In the genomic region with DNA sequence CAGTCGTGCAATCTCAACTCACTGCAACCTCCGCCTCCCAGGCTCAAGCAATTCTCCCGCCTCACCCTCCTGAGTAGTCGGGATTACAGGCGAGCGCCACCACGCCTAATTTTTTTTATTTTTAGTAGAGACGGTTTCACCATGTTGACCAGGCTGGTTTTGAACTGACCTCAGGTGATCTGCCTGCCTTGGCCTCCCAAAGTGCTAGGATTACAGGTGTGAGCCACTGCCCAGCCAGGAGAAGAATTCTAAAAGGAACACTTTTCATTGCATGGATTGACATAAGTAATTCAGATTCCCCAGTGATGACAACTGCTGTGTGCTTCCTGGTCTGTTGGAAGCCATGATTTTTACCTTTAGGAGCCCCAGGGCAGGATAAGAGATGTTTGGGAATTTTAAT, we compare ENCODE assay signal across 20 cellular contexts. TPM values are rescaled to one million over a fixed set of nuclear protein-coding genes. Genes with fewer than 3 reads are reported as not detected.
DNase-seq lines count a peak whose midpoint lies in the region; ATAC-seq and TF ChIP-seq lines count a peak whose summit lies in the region.
"Had no signal": no experiment of that assay in that cellular context is flagged by ENCODE, and none has a peak within 500 bp of the region (broad histone marks: within the 10 kb centered on the region; RNA-seq: fewer than 3 reads in every experiment).

No MANE protein-coding gene starts in this region.

- H3K27ac ChIP-seq in HUES64 (ENCODE audit: low read depth, low read length) (peak overlapping the region; percentile 41), dorsolateral prefrontal cortex (peak overlapping the region in 45 of 59 donors; percentile 11 to 96 (median 92)), lower lobe of right lung (peak overlapping the region; percentile 77), suprapubic skin (peak overlapping the region; percentile 14), body of pancreas (no peak overlapping the region)
- H3K27ac ChIP-seq: HL-60, neutrophil had no signal

- 95% methylated on average over 8 of the region's 8 CpGs for WGBS in HUES64
- WGBS in suprapubic skin, result 83% methylated on average over 8 of the region's 8 CpGs
- WGBS in body of pancreas, 2 donors, result 93 to 94% methylated on average over 8 of the region's 8 CpGs

- DNase-seq in dorsolateral prefrontal cortex, result no peak
- no peak for DNase-seq in lower lobe of right lung
- DNase-seq in suprapubic skin (ENCODE audit: low spot score in 2 of 2), result no peak
- no peak for DNase-seq in ACHN
- DNase-seq in body of pancreas, result no peak
- DNase-seq: activated CD4-positive, alpha-beta T cell treated with anti-CD3 and anti-CD28 coated beads, Interleukin-2, amount 10 ng/mL, durations not matched to agents 24 days and 14 days; activated gamma-delta T cell; activated T-cell treated with anti-CD3 and anti-CD28 coated beads, Interleukin-2, amount 50 U/mL, for 24 hours; head of caudate nucleus; kidney glomerular epithelial cell; NCI-H524; NK-92 treated with Interleukin-12 subunit alpha and Interleukin-12 subunit beta, amount 100 ng/mL, for 24 hours; PC-9 had no signal

- peaks cover 28% of the 10 kb centered on the region for H3K4me1 ChIP-seq in HUES64 (ENCODE audit: insufficient read depth, low read length)
- H3K4me1 ChIP-seq in lower lobe of right lung, result peaks cover 31% of the 10 kb centered on the region
- peaks cover 27% of the 10 kb centered on the region for H3K4me1 ChIP-seq in suprapubic skin
- peaks cover 20% of the 10 kb centered on the region for H3K4me1 ChIP-seq in body of pancreas

- H3K9me3 ChIP-seq in HUES64 (ENCODE audit: insufficient read depth, low read depth, low read length), result no peaks in the 10 kb centered on the region
- no peaks in the 10 kb centered on the region for H3K9me3 ChIP-seq in lower lobe of right lung
- H3K9me3 ChIP-seq in suprapubic skin, result no peaks in the 10 kb centered on the region
- H3K9me3 ChIP-seq in body of pancreas, result no peaks in the 10 kb centered on the region
- H3K9me3 ChIP-seq: neutrophil, prostate gland, tibial nerve had no signal

- no peak overlapping the region for H3K4me3 ChIP-seq in HUES64 (ENCODE audit: low read length)
- H3K4me3 ChIP-seq in dorsolateral prefrontal cortex, result no peak overlapping the region
- H3K4me3 ChIP-seq in lower lobe of right lung, result no peak overlapping the region
- H3K4me3 ChIP-seq in suprapubic skin, result no peak overlapping the region
- no peak overlapping the region for H3K4me3 ChIP-seq in body of pancreas
- H3K4me3 ChIP-seq: PC-9, prostate gland, tibial nerve had no signal

- no peak for TF ChIP-seq CTCF in dorsolateral prefrontal cortex (IDR thresholded peaks at IDR 0.05 in 54 of 56, conservative IDR thresholded peaks at IDR 0.05 in 2 of 56; ENCODE audit: low read depth in 1 of 56, partially characterized antibody in 56 of 56)
- TF ChIP-seq CTCF in lower lobe of right lung (IDR thresholded peaks at IDR 0.05), result no peak
- TF ChIP-seq CTCF in suprapubic skin (IDR thresholded peaks at IDR 0.05), result no peak
- TF ChIP-seq CTCF in body of pancreas (IDR thresholded peaks at IDR 0.05), result no peak

- TF ChIP-seq EP300 in suprapubic skin (IDR thresholded peaks at IDR 0.05), result no peak

- peaks cover 11% of the 10 kb centered on the region for H3K36me3 ChIP-seq in HUES64 (ENCODE audit: insufficient read depth, low read length)
- H3K36me3 ChIP-seq in lower lobe of right lung, result peaks cover 48% of the 10 kb centered on the region
- H3K36me3 ChIP-seq in suprapubic skin, result peaks cover 12% of the 10 kb centered on the region
- no peaks in the 10 kb centered on the region for H3K36me3 ChIP-seq in body of pancreas (replicated peaks in 1 of 2; ENCODE audit: insufficient read depth in 1 of 2, low read depth in 2 of 2)
- H3K36me3 ChIP-seq: prostate gland had no signal

- intact Hi-C loops in dorsolateral prefrontal cortex (cut with DNase I) (no loop called here), lower lobe of right lung (cut with DNase I) (no loop called here), body of pancreas (cut with DNase I) (no loop called here)

- H3K9ac ChIP-seq in HUES64 (ENCODE audit: low read depth, low read length), result no peak overlapping the region

- H3K27me3 ChIP-seq in HUES64 (ENCODE audit: insufficient read depth, low read length) (no peaks in the 10 kb centered on the region), dorsolateral prefrontal cortex (no peaks in the 10 kb centered on the region), lower lobe of right lung (ENCODE audit: low read depth) (no peaks in the 10 kb centered on the region), suprapubic skin (no peaks in the 10 kb centered on the region), body of pancreas (no peaks in the 10 kb centered on the region)
- H3K27me3 ChIP-seq: neutrophil, tibial nerve had no signal

- ATAC-seq in lower lobe of right lung (no peak), HG02763 (IDR thresholded peaks at IDR 0.05; ENCODE audit: unreplicated experiment) (no peak), body of pancreas (no peak)
- ATAC-seq: Right ventricle myocardium inferior had no signal

- in situ Hi-C loops in ACHN (cut with HindIII; ENCODE audit: low pct_ligation_motif_present, low pct_unique_long_range_greater_than_20kb, low sequenced_read_pairs), result no loop called here

- TF ChIP-seq POLR2A in suprapubic skin (IDR thresholded peaks at IDR 0.05) (no peak), body of pancreas (IDR thresholded peaks at IDR 0.05) (no peak)

RNA-seq across cellular contexts. Expression of a gene that starts 22.1 kb away (rescaled TPM):
- polyA plus RNA-seq in HUES64 (2013, experiment 1 of 2), result 13.0 TPM
- 13.7 TPM for polyA plus RNA-seq in HUES64 (2013, experiment 2 of 2)
- total RNA-seq in dorsolateral prefrontal cortex (10 to 100 TPM; 12.3 to 38.0 (median 23.5) TPM), lower lobe of right lung (19.6 TPM), suprapubic skin (10 to 100 TPM; 11.6 to 20.5 (median 18.3) TPM), body of pancreas (1 to 10 TPM; 2.6 to 3.9 TPM)

RNA-seq across cellular contexts. Expression of a gene that starts 22.2 kb away (rescaled TPM):
- polyA plus RNA-seq in HUES64 (2013, experiment 1 of 2), result 16.9 TPM
- polyA plus RNA-seq in HUES64 (2013, experiment 2 of 2), result 16.1 TPM
- total RNA-seq in dorsolateral prefrontal cortex, result 10 to 100 TPM in 119 of 120 experiments, 1 to 10 TPM in 1; 8.9 to 22.1 (median 15.0) TPM
- total RNA-seq in lower lobe of right lung, result 4.2 TPM
- 10 to 100 TPM in 2 of 4 donors, 1 to 10 TPM in 2; 6.8 to 11.0 (median 9.2) TPM for total RNA-seq in suprapubic skin
- total RNA-seq in body of pancreas, result 1 to 10 TPM; 3.4 to 4.9 TPM

Comparison
In these comparisons a context has a peak if more than half of its experiments do, and no peak if none do; other contexts are left out.
1. H3K27ac ChIP-seq: peak in HUES64 (single experiment), dorsolateral prefrontal cortex (45 of 59), lower lobe of right lung (single experiment) and suprapubic skin (single experiment); none in body of pancreas (0 of 4).